ENCODE assay signal across 1 cellular context in genomic region chr1:161307230-161307768, GRCh38.
TF ChIP-seq lines count a peak whose summit lies in the region.

No MANE protein-coding gene starts in this region.

TF ChIP-seq in H1, 55 proteins besides CTCF, POLR2A, EP300 and RAD21:
- TF ChIP-seq CBX8 (IDR thresholded peaks at IDR 0.05; ENCODE audit: borderline replicate concordance, low read depth, low read length), result no peak
- no peak for TF ChIP-seq MAX (IDR thresholded peaks at IDR 0.05)
- no peak for TF ChIP-seq POU5F1 (IDR thresholded peaks at IDR 0.05; ENCODE audit: low read depth, low read length)
- no peak for TF ChIP-seq GABPA (IDR thresholded peaks at IDR 0.05; ENCODE audit: borderline replicate concordance, insufficient read depth, low read length)
- TF ChIP-seq NANOG (IDR thresholded peaks at IDR 0.05; ENCODE audit: insufficient read depth, low read depth, low read length, poor library complexity, severe bottlenecking), result no peak
- no peak for TF ChIP-seq CHD7 (IDR thresholded peaks at IDR 0.05; ENCODE audit: insufficient replicate concordance, low read length)
- TF ChIP-seq TEAD4 (IDR thresholded peaks at IDR 0.05; ENCODE audit: low read depth, low read length), result no peak
- no peak for TF ChIP-seq BCL11A (IDR thresholded peaks at IDR 0.05; ENCODE audit: low read depth in 2 of 2, low read length in 2 of 2)
- TF ChIP-seq TCF12 (IDR thresholded peaks at IDR 0.05; ENCODE audit: low read depth, low read length), result no peak
- no peak for TF ChIP-seq FOSL1 (IDR thresholded peaks at IDR 0.05; ENCODE audit: insufficient read depth, low read depth, low read length)
- TF ChIP-seq SP1 (IDR thresholded peaks at IDR 0.05; ENCODE audit: low read depth, low read length), result no peak
- no peak for TF ChIP-seq JUND (IDR thresholded peaks at IDR 0.05; ENCODE audit: low read length)
- TF ChIP-seq TAF1 (IDR thresholded peaks at IDR 0.05; ENCODE audit: low read depth, low read length), result no peak
- TF ChIP-seq CTBP2 (IDR thresholded peaks at IDR 0.05; ENCODE audit: borderline replicate concordance, insufficient read depth, insufficient read length, low read length), result no peak
- no peak for TF ChIP-seq RNF2 (IDR thresholded peaks at IDR 0.05; ENCODE audit: borderline replicate concordance, low read depth, low read length, missing control alignments, poor library complexity, severe bottlenecking)
